8 cellular contexts compared by ENCODE assay signal in genomic region chr17:49707608-49708514, GRCh38. TPM values are rescaled to one million over a fixed set of nuclear protein-coding genes. Genes with fewer than 3 reads are reported as not detected.
DNase-seq lines count a peak whose midpoint lies in the region; ATAC-seq and TF ChIP-seq lines count a peak whose summit lies in the region.

Gene SLC35B1 (minus strand): TSS chr17:49707964. CDS start chr17:49707833, 131 bp downstream.

- H3K9me3 ChIP-seq in adipocyte (ENCODE audit: control insufficient read depth, low read length) (no peaks in the 10 kb centered on the region), cardiac muscle cell (ENCODE audit: low read depth) (no peaks in the 10 kb centered on the region), upper lobe of left lung (no peaks in the 10 kb centered on the region)

- TF ChIP-seq CTCF in GM12872 (IDR thresholded peaks at IDR 0.05; ENCODE audit: insufficient read depth, low read depth, low read length) (peak; percentile 98), cardiac muscle cell (IDR thresholded peaks at IDR 0.05; ENCODE audit: low read depth, low read length) (peak; percentile 86), upper lobe of left lung (IDR thresholded peaks at IDR 0.05) (peak; percentile 62 to 77 (median 70))

- peaks cover 38% of the 10 kb centered on the region for H3K36me3 ChIP-seq in adipocyte (ENCODE audit: control insufficient read depth, insufficient read depth, low read length, severe bottlenecking)
- H3K36me3 ChIP-seq in cardiac muscle cell, result peaks cover 30% of the 10 kb centered on the region
- peaks cover 20 to 50% (median 34%) of the 10 kb centered on the region in 4 donors for H3K36me3 ChIP-seq in upper lobe of left lung

- H3K4me3 ChIP-seq in adipocyte (ENCODE audit: low read length), result peak within 1 kb of the TSS; percentile 94
- peak within 1 kb of the TSS; percentile 75 for H3K4me3 ChIP-seq in cardiac muscle cell
- H3K4me3 ChIP-seq in upper lobe of left lung, result peak within 1 kb of the TSS; percentile 75 to 100 (median 96)

- peak within 1 kb of the TSS; percentile 99 for H3K27ac ChIP-seq in cardiac muscle cell
- peak within 1 kb of the TSS; percentile 93 to 97 (median 96) for H3K27ac ChIP-seq in upper lobe of left lung

- TF ChIP-seq EP300 in upper lobe of left lung (IDR thresholded peaks at IDR 0.05), result peak in 1 of 4 donors; percentile 1

- peak in 3 of 4 donors; percentile 60 to 72 (median 68) for TF ChIP-seq POLR2A in upper lobe of left lung (IDR thresholded peaks at IDR 0.05)

- ATAC-seq in HG02759 (IDR thresholded peaks at IDR 0.05; ENCODE audit: unreplicated experiment) (peak; percentile 94), upper lobe of left lung (ENCODE audit: low FRiP score in 2 of 2) (peak; percentile 99 to 100)

- H3K27me3 ChIP-seq in adipocyte (replicated peaks; ENCODE audit: control insufficient read depth, insufficient read depth, low read length) (no peaks in the 10 kb centered on the region), cardiac muscle cell (no peaks in the 10 kb centered on the region), upper lobe of left lung (no peaks in the 10 kb centered on the region)

- 0 to 1% methylated on average over 11 to 48 of the region's 53 CpGs for WGBS in upper lobe of left lung, 2 donors

- H3K4me1 ChIP-seq in adipocyte (ENCODE audit: control insufficient read depth, insufficient read depth, low read length) (peaks cover 28% of the 10 kb centered on the region), cardiac muscle cell (ENCODE audit: low read depth) (peaks cover 9% of the 10 kb centered on the region), upper lobe of left lung (peaks cover 19 to 33% (median 25%) of the 10 kb centered on the region in 4 donors)

- peak; percentile 97 to 99 (median 97) for DNase-seq in NCI-H1417 (lab: John Stamatoyannopoulos, UW)
- DNase-seq in SW480 (ENCODE audit: low spot score), result peak; percentile 99
- peak; percentile 99 for DNase-seq in adipocyte (ENCODE audit: low read depth)
- DNase-seq in cardiac muscle cell (ENCODE audit: low read depth in 1 of 2, low spot score in 1 of 2), result peak; percentile 99 to 100
- DNase-seq in pons (ENCODE audit: low spot score), result peak; percentile 98
- DNase-seq in upper lobe of left lung, result peak; percentile 94 to 99

- H3K9ac ChIP-seq in adipocyte (ENCODE audit: low read length), result peak within 1 kb of the TSS; percentile 95

RNA-seq across cellular contexts. Expression of gene SLC35B1, which starts in this region (rescaled TPM):
- 73.3 and 139 TPM in 2 replicates for total RNA-seq in cardiac muscle cell
- polyA plus RNA-seq in cardiac muscle cell, result 77.0 and 143 TPM in 2 replicates
- total RNA-seq in upper lobe of left lung, result 10 to 100 TPM; 16.2 to 57.4 (median 42.2) TPM

Comparison
In these comparisons a context has a peak if more than half of its experiments do, and no peak if none do; other contexts are left out.
1. Peak in every context shown above with its lines: DNase-seq, ATAC-seq, H3K4me3 ChIP-seq and H3K27ac ChIP-seq.